ENCODE assay signal across 13 cellular contexts in the genomic region with DNA sequence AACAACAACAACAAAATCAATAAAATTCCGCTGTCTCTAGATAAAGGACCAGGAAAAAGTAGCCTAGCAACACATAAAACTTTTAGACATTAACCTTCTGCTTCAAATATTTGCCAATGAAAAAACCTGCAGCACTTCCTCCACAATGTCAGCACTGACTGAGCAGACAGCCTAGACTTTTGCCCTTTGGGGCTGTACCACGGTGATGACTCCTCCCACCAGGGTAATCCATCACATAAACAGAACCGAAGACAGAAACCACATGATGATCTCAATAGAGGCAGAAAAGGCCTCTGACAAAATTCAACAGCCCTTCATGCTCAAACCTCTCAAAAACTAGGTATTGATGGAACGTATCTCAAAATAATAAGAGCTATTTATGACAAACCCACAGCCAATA. TPM values are rescaled to one million over a fixed set of nuclear protein-coding genes. Genes with fewer than 3 reads are reported as not detected.
DNase-seq lines count a peak whose midpoint lies in the region; ATAC-seq, FAIRE-seq and TF ChIP-seq lines count a peak whose summit lies in the region.
"Had no signal": no experiment of that assay in that cellular context is flagged by ENCODE, and none has a peak within 500 bp of the region (broad histone marks: within the 10 kb centered on the region; RNA-seq: fewer than 3 reads in every experiment).

No MANE protein-coding gene starts in this region.

- H3K4me1 ChIP-seq in K562 (replicated peaks in 1 of 2; ENCODE audit: control insufficient read depth in 2 of 2, insufficient read depth in 2 of 2, low read length in 2 of 2) (no peaks in the 10 kb centered on the region; a peak in 1 of 5 replicates), mucosa of descending colon (ENCODE audit: low read depth) (no peaks in the 10 kb centered on the region), esophagus muscularis mucosa (no peaks in the 10 kb centered on the region)
- H3K4me1 ChIP-seq: Peyer's patch had no signal

- TF ChIP-seq RAD21 in K562 (CRISPR knock-in tag; conservative IDR thresholded peaks at IDR 0.05 in 1 of 2, IDR thresholded peaks at IDR 0.05 in 1 of 2) = no peak

- H3K4me2 ChIP-seq in K562 (ENCODE audit: insufficient read depth, low read length) = no peak overlapping the region

- H3K9me3 ChIP-seq in K562 (replicated peaks; ENCODE audit: control insufficient read depth, insufficient read depth, low read depth, low read length) (no peaks in the 10 kb centered on the region), mucosa of descending colon (no peaks in the 10 kb centered on the region), esophagus muscularis mucosa (no peaks in the 10 kb centered on the region)
- H3K9me3 ChIP-seq: Peyer's patch had no signal

- H2AFZ ChIP-seq in K562 (ENCODE audit: low read depth, low read length) = peak overlapping the region; percentile 45

- no peaks in the 10 kb centered on the region for H3K27me3 Mint-ChIP-seq in activated CD4-positive, alpha-beta T cell treated with anti-CD3 and anti-CD28 coated beads, Interleukin-2, amount 10 ng/mL, durations not matched to agents 24 days and 14 days

- no peak overlapping the region for H3K4me3 Mint-ChIP-seq in activated CD4-positive, alpha-beta T cell treated with anti-CD3 and anti-CD28 coated beads, Interleukin-2, amount 10 ng/mL, durations not matched to agents 24 days and 14 days

- no peaks in the 10 kb centered on the region for H3K36me3 ChIP-seq in K562 (ENCODE audit: control insufficient read depth, insufficient read depth, low read length)
- no peaks in the 10 kb centered on the region for H3K36me3 ChIP-seq in mucosa of descending colon (ENCODE audit: low read depth)
- no peaks in the 10 kb centered on the region for H3K36me3 ChIP-seq in esophagus muscularis mucosa
- H3K36me3 ChIP-seq: Peyer's patch had no signal

- H3K79me2 ChIP-seq in K562 (ENCODE audit: control insufficient read depth, insufficient read depth, low read length) = no peaks in the 10 kb centered on the region

- no TSS peak for BruUV-seq in K562 (replicated peaks; lab: Mats Ljungman, UMichigan)

- DNase-seq in MV-4-11 (lab: John Stamatoyannopoulos, UW) (peak; percentile 74), K562 (ENCODE audit: extremely low read depth in 1 of 4, low spot score in 3 of 4) (peak in 1 of 4 experiments; percentile 16), mucosa of descending colon (peak in 1 of 3 donors; percentile 10), esophagus muscularis mucosa (ENCODE audit: extremely low spot score) (no peak), mesenteric fat pad (ENCODE audit: low spot score) (no peak)
- DNase-seq in activated CD4-positive, alpha-beta T cell treated with anti-CD3 and anti-CD28 coated beads, Interleukin-2, amount 10 ng/mL, durations not matched to agents 24 days and 14 days = no peak
- DNase-seq: DMS 273 treated with DMSO at 0.1 percent for 48 hours, NCI-H1048, NCI-H146, NCI-H774, Peyer's patch, SHP77 treated with DMSO at 0.1 percent for 48 hours had no signal

- POLR2A ChIA-PET in K562 (lab: Yijun Ruan, JAX) = no interaction called here

- ATAC-seq in K562 (peak; percentile 80), mucosa of descending colon (peak; percentile 65), HG02938 (IDR thresholded peaks at IDR 0.05; ENCODE audit: unreplicated experiment) (no peak)

- no peaks in the 10 kb centered on the region for H3K9me1 ChIP-seq in K562 (ENCODE audit: control insufficient read depth, insufficient read depth, low read length)

- in situ Hi-C loops in K562 (cut with MboI) = loop anchor here (25.0 kb wide), 1 partner anchor 138 kb away; no protein-coding TSS in a partner anchor

- no peak for TF ChIP-seq EP300 in K562 (IDR thresholded peaks at IDR 0.05; ENCODE audit: low read length)
- no peak for TF ChIP-seq EP300 in esophagus muscularis mucosa (IDR thresholded peaks at IDR 0.05)

- no peak for TF ChIP-seq CTCF in K562 (IDR thresholded peaks at IDR 0.05 in 2 of 3, conservative IDR thresholded peaks at IDR 0.05 in 1 of 3; ENCODE audit: insufficient read depth in 2 of 3, low read depth in 1 of 3, low read length in 3 of 3)
- no peak for TF ChIP-seq CTCF in mucosa of descending colon (IDR thresholded peaks at IDR 0.05)
- TF ChIP-seq CTCF in esophagus muscularis mucosa (IDR thresholded peaks at IDR 0.05) = no peak

- TF ChIP-seq POLR2A in K562 (conservative IDR thresholded peaks at IDR 0.05) = no peak
- no peak for TF ChIP-seq POLR2A in esophagus muscularis mucosa (IDR thresholded peaks at IDR 0.05; ENCODE audit: low read depth)

- H3K27ac ChIP-seq in K562 (ENCODE audit: extremely low read depth, low read depth, low read length) (no peak overlapping the region), esophagus muscularis mucosa (replicated peaks in 1 of 4) (no peak overlapping the region)
- H3K27ac ChIP-seq: Peyer's patch had no signal

- H4K20me1 ChIP-seq in K562 (replicated peaks; ENCODE audit: control insufficient read depth, insufficient read depth, low read length) = no peaks in the 10 kb centered on the region

- FAIRE-seq in K562 (lab: Jason Lieb, UNC) = no peak

- 46% methylated on average over 4 of the region's 4 CpGs for WGBS in K562 (ENCODE audit: insufficient coverage, low coverage, missing lambda C conversion rate)
- 39% methylated on average over 4 of the region's 4 CpGs for WGBS in esophagus muscularis mucosa

- H3K4me3 ChIP-seq in K562 (no peak overlapping the region), mucosa of descending colon (no peak overlapping the region), esophagus muscularis mucosa (no peak overlapping the region)
- H3K4me3 ChIP-seq: Peyer's patch had no signal

- H3K36me3 Mint-ChIP-seq in activated CD4-positive, alpha-beta T cell treated with anti-CD3 and anti-CD28 coated beads, Interleukin-2, amount 10 ng/mL, durations not matched to agents 24 days and 14 days (ENCODE audit: low read depth) = no peaks in the 10 kb centered on the region

- no peaks in the 10 kb centered on the region for H3K4me1 Mint-ChIP-seq in activated CD4-positive, alpha-beta T cell treated with anti-CD3 and anti-CD28 coated beads, Interleukin-2, amount 10 ng/mL, durations not matched to agents 24 days and 14 days

- H3K27me3 ChIP-seq in K562 (ENCODE audit: control insufficient read depth in 2 of 2, insufficient read depth in 2 of 2, low read length in 2 of 2) = no peaks in the 10 kb centered on the region
- H3K27me3 ChIP-seq in esophagus muscularis mucosa = no peaks in the 10 kb centered on the region
- H3K27me3 ChIP-seq: Peyer's patch had no signal

- CTCF ChIA-PET in K562 (lab: Yijun Ruan, JAX; ENCODE audit: low intra/inter-chr PET ratio) = no interaction called here

- H3K9me3 Mint-ChIP-seq in activated CD4-positive, alpha-beta T cell treated with anti-CD3 and anti-CD28 coated beads, Interleukin-2, amount 10 ng/mL, durations not matched to agents 24 days and 14 days = peaks cover 10% of the 10 kb centered on the region

- H3K9ac ChIP-seq in K562 (ENCODE audit: insufficient read depth in 1 of 2, low read depth in 2 of 2, low read length in 2 of 2) = no peak overlapping the region

- intact Hi-C loops in K562 (cut with micrococcal nuclease) (no loop called here), mucosa of descending colon (cut with DNase I, micrococcal nuclease) (no loop called here), esophagus muscularis mucosa (cut with DNase I) (no loop called here)
- intact Hi-C loops in activated CD4-positive, alpha-beta T cell treated with anti-CD3 and anti-CD28 coated beads, Interleukin-2, amount 10 ng/mL, durations not matched to agents 24 days and 14 days (cut with micrococcal nuclease) = no loop called here

- H3K27ac Mint-ChIP-seq in activated CD4-positive, alpha-beta T cell treated with anti-CD3 and anti-CD28 coated beads, Interleukin-2, amount 10 ng/mL, durations not matched to agents 24 days and 14 days = no peak overlapping the region

RNA-seq across cellular contexts. Expression of a gene that starts 30.2 kb away (rescaled TPM):
- total RNA-seq in K562 (2011; cell fraction: chromatin; rRNA removed; ENCODE audit: low replicate concordance) = not detected in 2 replicates
- total RNA-seq in K562 (2011; cell fraction: nucleolus; rRNA removed) = 0.13 TPM in 1 of 2 replicates, not detected in the other
- total RNA-seq in K562 (2011; cell fraction: nucleoplasm; rRNA removed) = not detected in 2 replicates
- total RNA-seq in K562 (2014; rRNA removed) = not detected in 2 replicates
- not detected in 2 replicates for total RNA-seq in K562 (2014; rRNA removed; fragmentation: Illumina TruSeq; extraction: Trizol)
- total RNA-seq in K562 (2015; rRNA removed; fragmentation: Illumina TruSeq; extraction: Trizol) = 0.04 TPM in 1 of 2 replicates, not detected in the other
- not detected in 2 replicates for total RNA-seq in K562 (2021)
- polyA plus RNA-seq in K562 (2011; rRNA removed) = not detected in 2 replicates
- polyA plus RNA-seq in K562 (2011; cell fraction: cytosol; rRNA removed) = not detected in 2 replicates
- polyA plus RNA-seq in K562 (2011; cell fraction: nucleus; rRNA removed) = not detected in 2 replicates
- polyA plus RNA-seq in K562 (2012) = 0.01 TPM in 1 of 2 replicates, not detected in the other
- polyA plus RNA-seq in K562 (2014; fragmentation: Illumina TruSeq; extraction: Trizol) = not detected in 2 replicates
- not detected for polyA plus RNA-seq in K562 (2014; fragmentation: Nextera tagmentation; extraction: Ambion mirVana)
- 0.03 TPM in 1 of 2 replicates, not detected in the other for polyA plus RNA-seq in K562 (2014; rRNA removed)
- not detected in 2 replicates for polyA minus RNA-seq in K562 (2011; rRNA and poly(A)+ RNA removed)
- polyA minus RNA-seq in K562 (2011; cell fraction: cytosol; rRNA and poly(A)+ RNA removed) = not detected in 2 replicates
- polyA minus RNA-seq in K562 (2011; cell fraction: nucleus; rRNA and poly(A)+ RNA removed) = not detected in 2 replicates
- total RNA-seq in mucosa of descending colon = 1 to 10 TPM in 1 of 3 donors, under 1 TPM in 2; 0.23 to 5.1 (median 0.39) TPM
- not detected in 2 replicates for total RNA-seq in activated CD4-positive, alpha-beta T cell treated with anti-CD3 and anti-CD28 coated beads, Interleukin-2, amount 10 ng/mL, durations not matched to agents 24 days and 14 days
- total RNA-seq in esophagus muscularis mucosa = 1 to 10 TPM in 1 of 4 donors, under 1 TPM in 2, not detected in 1; 0.33 to 4.2 (median 0.46) TPM
- 0.84 TPM for total RNA-seq in mesenteric fat pad
